ENCODE assay signal across 8 cellular contexts in genomic region chrX:119235872-119236598, GRCh38. TPM values are rescaled to one million over a fixed set of nuclear protein-coding genes. Genes with fewer than 3 reads are reported as not detected.
DNase-seq lines count a peak whose midpoint lies in the region; ATAC-seq and TF ChIP-seq lines count a peak whose summit lies in the region.

Gene PGRMC1, plus strand, starts transcription at chrX:119236285. Its CDS starts 79 bp downstream, at chrX:119236364.

- WGBS in stomach, 5 donors = 1 to 48% (median 5%) methylated on average over 15 to 69 of the region's 77 CpGs

- H3K9ac ChIP-seq in neural cell (ENCODE audit: low read length) = peak within 1 kb of the TSS; percentile 93

- no peak within 1 kb of the TSS for H3K4me2 ChIP-seq in neural cell (ENCODE audit: low read length)

- H3K27ac ChIP-seq in neural cell (ENCODE audit: low read length) (peak within 1 kb of the TSS; percentile 87), stomach (peak within 1 kb of the TSS; percentile 82 to 90 (median 89))

- H2AFZ ChIP-seq in neural cell (ENCODE audit: low read depth, low read length) = peak within 1 kb of the TSS; percentile 51

- intact Hi-C loops in stomach (cut with DNase I; ENCODE audit: low total_unique reads) = no loop called here

- TF ChIP-seq POLR2A in Raji (IDR thresholded peaks at IDR 0.05; ENCODE audit: insufficient read depth, low read depth, low read length) (peak; percentile 85), stomach (IDR thresholded peaks at IDR 0.05) (peak in 1 of 4 donors; percentile 32)

- in situ Hi-C loops in KBM-7 (cut with MboI; ENCODE audit: low pct_unique_long_range_greater_than_20kb, low sequenced_read_pairs) = no loop called here

- no peaks in the 10 kb centered on the region for H3K9me2 ChIP-seq in neural cell (ENCODE audit: insufficient read depth, low read length)

- H3K4me1 ChIP-seq in stomach = peaks cover 0 to 27% (median 16%) of the 10 kb centered on the region in 4 donors

- H3K27me3 ChIP-seq in neural cell (ENCODE audit: insufficient read depth, low read depth, low read length) (no peaks in the 10 kb centered on the region), stomach (peaks cover 0 to 5% (median 0%) of the 10 kb centered on the region in 3 donors)

- DNase-seq in DMS79 treated with DMSO at 0.1 percent for 48 hours (lab: John Stamatoyannopoulos, UW) (peak; percentile 32), KBM-7 (peak; percentile 91), fibroblast of villous mesenchyme (ENCODE audit: low read depth) (peak; percentile 72), stomach (peak; percentile 82)
- peak; percentile 92 for DNase-seq in activated effector memory CD4-positive, alpha-beta T cell treated with anti-CD3 and anti-CD28 coated beads, Interleukin-2, amount 50 U/mL, for 16 hours

- H3K4me3 ChIP-seq in fibroblast of villous mesenchyme (ENCODE audit: low read depth, low read length) = peak within 1 kb of the TSS; percentile 83
- H3K4me3 ChIP-seq in neural cell (ENCODE audit: low read length) = peak within 1 kb of the TSS; percentile 89
- H3K4me3 ChIP-seq in stomach = peak within 1 kb of the TSS; percentile 68 to 77 (median 74)

- H3K9me3 ChIP-seq in neural cell (ENCODE audit: low read length) = no peaks in the 10 kb centered on the region
- H3K9me3 ChIP-seq in stomach = no peaks in the 10 kb centered on the region

- TF ChIP-seq EP300 in neural cell (conservative IDR thresholded peaks at IDR 0.05; ENCODE audit: poor library complexity, severe bottlenecking) (no peak), stomach (IDR thresholded peaks at IDR 0.05) (no peak)

- H4K20me1 ChIP-seq in neural cell (ENCODE audit: insufficient read depth) = no peaks in the 10 kb centered on the region

- H3F3A ChIP-seq in neural cell (ENCODE audit: insufficient read depth, low read length, poor library complexity, severe bottlenecking) = no peaks in the 10 kb centered on the region

- H3K79me2 ChIP-seq in neural cell (replicated peaks; ENCODE audit: insufficient read depth, low read length) = peaks cover 37% of the 10 kb centered on the region

- no peaks in the 10 kb centered on the region for H3K36me3 ChIP-seq in neural cell (ENCODE audit: insufficient read depth, low read length)
- no peaks in the 10 kb centered on the region for H3K36me3 ChIP-seq in stomach

- ATAC-seq in GM21717 (IDR thresholded peaks at IDR 0.05; ENCODE audit: unreplicated experiment) = peak; percentile 89

- TF ChIP-seq RAD21 in neural cell (conservative IDR thresholded peaks at IDR 0.05) = no peak

- TF ChIP-seq CTCF in fibroblast of villous mesenchyme (IDR thresholded peaks at IDR 0.05; ENCODE audit: insufficient read depth, low read depth, low read length) (no peak), neural cell (IDR thresholded peaks at IDR 0.05; ENCODE audit: poor library complexity, severe bottlenecking) (no peak), stomach (IDR thresholded peaks at IDR 0.05) (no peak)

TF ChIP-seq in neural cell, 6 proteins besides CTCF, POLR2A, EP300 and RAD21:
- TF ChIP-seq MXI1 (conservative IDR thresholded peaks at IDR 0.05; ENCODE audit: poor library complexity, severe bottlenecking) (peak; percentile 42), TAF1 (IDR thresholded peaks at IDR 0.05; ENCODE audit: low read depth) (peak; percentile 72), SMC3 (conservative IDR thresholded peaks at IDR 0.05; ENCODE audit: poor library complexity) (peak; percentile 11), EZH2 (IDR thresholded peaks at IDR 0.05; ENCODE audit: borderline replicate concordance, insufficient read depth, low read length, poor library complexity, severe bottlenecking) (no peak), REST (IDR thresholded peaks at IDR 0.05; ENCODE audit: borderline replicate concordance) (peak; percentile 89), POLR2AphosphoS5 (IDR thresholded peaks at IDR 0.05) (peak; percentile 95)

RNA-seq across cellular contexts. Expression of gene PGRMC1, which starts in this region (rescaled TPM):
- 202 and 244 TPM in 2 replicates for total RNA-seq in fibroblast of villous mesenchyme
- polyA plus RNA-seq in neural cell = 667 and 672 TPM in 2 replicates
- polyA minus RNA-seq in neural cell = 399 and 408 TPM in 2 replicates
- 100 to 1,000 TPM in 1 of 5 donors, 10 to 100 TPM in 3, 1 to 10 TPM in 1; 9.8 to 198 (median 52.7) TPM for total RNA-seq in stomach
- 10 to 100 TPM; 33.9 to 52.7 (median 35.4) TPM for polyA plus RNA-seq in stomach

Comparison
In these comparisons a context has a peak if more than half of its experiments do, and no peak if none do; other contexts are left out.
1. Peak in every context shown above with its lines: DNase-seq, ATAC-seq, H3K4me3 ChIP-seq and H3K27ac ChIP-seq.
2. RNA of gene PGRMC1 (polyA plus RNA-seq): 667 to 672 TPM in neural cell; 33.9 to 52.7 TPM in stomach; every median in the first group is over 10 times any median in the second.
3. DNase-seq: peak in every context shown above with its lines; median percentile 92 in activated effector memory CD4-positive, alpha-beta T cell treated with anti-CD3 and anti-CD28 coated beads, Interleukin-2, amount 50 U/mL, for 16 hours; 91 in KBM-7; 82 in stomach; 72 in fibroblast of villous mesenchyme; 32 in DMS79 treated with DMSO at 0.1 percent for 48 hours.